In genomic region chr14:103418508-103418818, GRCh38 we compare ENCODE assay signal across 10 cellular contexts. TPM values are rescaled to one million over a fixed set of nuclear protein-coding genes. Genes with fewer than 3 reads are reported as not detected.
A peak's percentile ranks its signal among the peaks of the same experiment; 100 is the strongest.
DNase-seq lines count a peak whose midpoint lies in the region; ATAC-seq lines count a peak whose summit lies in the region.
"Had no signal": no experiment of that assay in that cellular context is flagged by ENCODE, and none has a peak within 500 bp of the region (broad histone marks: within the 10 kb centered on the region; RNA-seq: fewer than 3 reads in every experiment).

No MANE protein-coding gene starts in this region.

- H3K4me3 Mint-ChIP-seq in naive thymus-derived CD4-positive, alpha-beta T cell, result peak overlapping the region in 2 of 10 donors; percentile 9 to 51
- H3K4me3 Mint-ChIP-seq: activated T-cell treated with anti-CD3 and anti-CD28 coated beads, Interleukin-2, amount 50 U/mL, for 4 hours had no signal

- peaks cover 16% of the 10 kb centered on the region; the same call in 1 of the 2 replicates for H3K36me3 ChIP-seq in Karpas-422 (ENCODE audit: insufficient read depth, low read length)
- peaks cover 0 to 16% (median 0%) of the 10 kb centered on the region in 3 experiments for H3K36me3 ChIP-seq in naive thymus-derived CD4-positive, alpha-beta T cell (ENCODE audit: control insufficient read depth in 2 of 3, insufficient read depth in 3 of 3, low read length in 3 of 3)

- H3K79me2 ChIP-seq in Karpas-422 (ENCODE audit: low read length), result peaks cover 94% of the 10 kb centered on the region

- H3K36me3 Mint-ChIP-seq in naive thymus-derived CD4-positive, alpha-beta T cell, result peaks cover 0 to 47% (median 15%) of the 10 kb centered on the region in 5 donors

- peaks cover 26 to 75% (median 64%) of the 10 kb centered on the region in 7 donors for H3K4me1 Mint-ChIP-seq in naive thymus-derived CD4-positive, alpha-beta T cell

- peaks cover 26% of the 10 kb centered on the region for H3K4me1 ChIP-seq in Karpas-422 (ENCODE audit: low read length)
- no peaks in the 10 kb centered on the region for H3K4me1 ChIP-seq in naive thymus-derived CD4-positive, alpha-beta T cell (ENCODE audit: control insufficient read depth in 2 of 2, insufficient read depth in 2 of 2, low read length in 2 of 2)

- H3K9me3 ChIP-seq in Karpas-422 (ENCODE audit: low read length), result no peaks in the 10 kb centered on the region
- no peaks in the 10 kb centered on the region for H3K9me3 ChIP-seq in naive thymus-derived CD4-positive, alpha-beta T cell (ENCODE audit: control insufficient read depth in 2 of 3, low read length in 3 of 3)

- H3K27ac Mint-ChIP-seq in naive thymus-derived CD4-positive, alpha-beta T cell, result peak overlapping the region in 5 of 9 donors; percentile 3 to 79 (median 60)

- H4K20me1 ChIP-seq in Karpas-422 (ENCODE audit: insufficient read depth, low read depth, low read length), result no peaks in the 10 kb centered on the region

- H3K27ac ChIP-seq in Karpas-422 (ENCODE audit: low read length), result peak overlapping the region; percentile 30; the same call in 1 of the 2 replicates
- no peak overlapping the region for H3K27ac ChIP-seq in naive thymus-derived CD4-positive, alpha-beta T cell (ENCODE audit: low read depth, low read length)

- H3K9me2 ChIP-seq in Karpas-422 (replicated peaks; ENCODE audit: insufficient read depth, low read length), result no peaks in the 10 kb centered on the region

- H3K4me2 ChIP-seq in Karpas-422 (ENCODE audit: low read depth, low read length, poor library complexity, severe bottlenecking), result no peak overlapping the region

- H3K4me3 ChIP-seq in Karpas-422 (ENCODE audit: low read length), result no peak overlapping the region
- H3K4me3 ChIP-seq in naive thymus-derived CD4-positive, alpha-beta T cell (ENCODE audit: low read length), result no peak overlapping the region
- H3K4me3 ChIP-seq: skin epidermis had no signal

- intact Hi-C loops in naive thymus-derived CD4-positive, alpha-beta T cell (cut with micrococcal nuclease), result no loop called here

- H3K27me3 ChIP-seq in Karpas-422 (ENCODE audit: low read length), result no peaks in the 10 kb centered on the region
- H3K27me3 ChIP-seq in naive thymus-derived CD4-positive, alpha-beta T cell (ENCODE audit: control insufficient read depth in 2 of 2, insufficient read depth in 2 of 2, low read length in 2 of 2), result no peaks in the 10 kb centered on the region

- ATAC-seq in naive thymus-derived CD4-positive, alpha-beta T cell, result peak; percentile 76
- no peak for ATAC-seq in GM19467 (IDR thresholded peaks at IDR 0.05; ENCODE audit: unreplicated experiment)

- no peak overlapping the region for H3K9ac ChIP-seq in Karpas-422 (ENCODE audit: low read length)

- CTCF ChIA-PET in naive thymus-derived CD4-positive, alpha-beta T cell (lab: Charles Lee), result no interaction called here

- H3K9me3 Mint-ChIP-seq in naive thymus-derived CD4-positive, alpha-beta T cell, result peaks cover 0 to 4% (median 0%) of the 10 kb centered on the region in 11 donors
- H3K9me3 Mint-ChIP-seq: activated T-cell treated with anti-CD3 and anti-CD28 coated beads, Interleukin-2, amount 50 U/mL, for 4 hours had no signal

- POLR2A ChIA-PET in naive thymus-derived CD4-positive, alpha-beta T cell (lab: Charles Lee), result no interaction called here

- no peak overlapping the region for H2AFZ ChIP-seq in Karpas-422 (ENCODE audit: low read length)

- DNase-seq in GF-D8 (lab: John Stamatoyannopoulos, UW) (peak; percentile 70), Karpas-422 (no peak), astrocyte of the hippocampus (ENCODE audit: low read depth, low spot score) (peak; percentile 31), NCI-H510A treated with DMSO at 0.1 percent for 48 hours (lab: John Stamatoyannopoulos, UW) (no peak), DMS153 (lab: John Stamatoyannopoulos, UW) (no peak), inferior parietal cortex (ENCODE audit: extremely low spot score) (no peak)
- DNase-seq in naive thymus-derived CD4-positive, alpha-beta T cell, result no peak
- DNase-seq: activated T-cell treated with anti-CD3 and anti-CD28 coated beads, Interleukin-2, amount 50 U/mL, for 4 hours had no signal

- no peaks in the 10 kb centered on the region for H3K27me3 Mint-ChIP-seq in naive thymus-derived CD4-positive, alpha-beta T cell

RNA-seq across cellular contexts. Expression of gene MARK3, which starts 33.2 kb away (rescaled TPM):
- total RNA-seq in Karpas-422 (2014; rRNA removed; shearing (Covaris generic); ENCODE audit: low replicate concordance), result 94.5 and 113 TPM in 2 replicates
- total RNA-seq in naive thymus-derived CD4-positive, alpha-beta T cell, result 100 to 1,000 TPM in 4 of 5 experiments, 10 to 100 TPM in 1; 86.9 to 133 (median 116) TPM
- polyA plus RNA-seq in naive thymus-derived CD4-positive, alpha-beta T cell, result 10 to 100 TPM; 28.2 to 47.3 TPM

Comparison
In these comparisons a context has a peak if more than half of its experiments do, and no peak if none do; other contexts are left out.
1. DNase-seq: peak in GF-D8 (single experiment) and astrocyte of the hippocampus (single experiment); none in Karpas-422 (single experiment), naive thymus-derived CD4-positive, alpha-beta T cell (0 of 9), NCI-H510A treated with DMSO at 0.1 percent for 48 hours (single experiment), DMS153 (single experiment) and inferior parietal cortex (single experiment).